19 cellular contexts compared by ENCODE assay signal in the genomic region with DNA sequence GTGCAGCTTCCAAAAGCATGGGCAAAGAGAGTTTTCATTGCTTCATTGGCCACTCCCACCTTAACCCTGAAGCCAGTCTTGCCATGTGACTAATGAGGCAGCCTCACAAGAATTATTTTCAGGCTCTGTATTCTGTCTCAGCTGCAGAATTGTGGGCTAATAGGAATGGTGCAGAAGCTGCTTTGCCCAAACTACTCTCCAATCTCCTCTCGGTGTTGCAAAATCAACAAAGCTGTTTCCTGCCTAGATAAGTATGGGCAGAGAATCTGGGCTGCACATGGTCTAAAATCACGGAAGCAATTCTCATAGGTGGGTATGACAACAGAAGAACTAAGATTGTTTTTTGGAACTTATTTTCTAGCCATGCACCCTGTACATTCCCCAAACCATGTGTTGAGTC. TPM values are rescaled to one million over a fixed set of nuclear protein-coding genes. Genes with fewer than 3 reads are reported as not detected.
A peak's percentile ranks its signal among the peaks of the same experiment; 100 is the strongest.
DNase-seq lines count a peak whose midpoint lies in the region; ATAC-seq and TF ChIP-seq lines count a peak whose summit lies in the region.
"Had no signal": no experiment of that assay in that cellular context is flagged by ENCODE, and none has a peak within 500 bp of the region (broad histone marks: within the 10 kb centered on the region; RNA-seq: fewer than 3 reads in every experiment).

No MANE protein-coding gene starts in this region.

- H3K9me3 ChIP-seq in heart left ventricle = no peaks in the 10 kb centered on the region
- no peaks in the 10 kb centered on the region for H3K9me3 ChIP-seq in aorta (ENCODE audit: control insufficient read depth, low read length)
- H3K9me3 ChIP-seq: adrenal gland, thyroid gland had no signal

- WGBS in heart left ventricle, 4 donors = 30 to 75% (median 48%) methylated on average over 2 of the region's 2 CpGs
- WGBS in aorta, 2 donors = 3 to 12% methylated on average over 2 of the region's 2 CpGs

- H3K4me1 ChIP-seq in heart left ventricle (peaks cover 0 to 10% (median 0%) of the 10 kb centered on the region in 12 donors), aorta (ENCODE audit: control insufficient read depth in 1 of 2, insufficient read depth in 2 of 2, low read length in 2 of 2) (no peaks in the 10 kb centered on the region)
- H3K4me1 ChIP-seq: adrenal gland, thyroid gland had no signal

- DNase-seq in heart left ventricle (no peak), cardiac septum (ENCODE audit: low spot score) (no peak), RPMI8226 (peak; percentile 7), glomerular endothelial cell (ENCODE audit: extremely low read depth, low read depth, low spot score) (peak; percentile 51), aorta (no peak), epidermal melanocyte (ENCODE audit: insufficient read length, low spot score) (no peak)
- DNase-seq in NK-92 treated with Interleukin-12 subunit alpha and Interleukin-12 subunit beta, amount 100 ng/mL, for 24 hours (lab: John Stamatoyannopoulos, UW) = no peak
- DNase-seq: activated CD4-positive, alpha-beta T cell treated with anti-CD3 and anti-CD28 coated beads for 36 hours; dermis blood vessel endothelial cell; DMS79 treated with DMSO at 0.1 percent for 48 hours; islet precursor cell; NCI-H1092 treated with DMSO at 0.1 percent for 48 hours; thyroid gland had no signal

- H3K27ac ChIP-seq in heart left ventricle (no peak overlapping the region), aorta (ENCODE audit: low read depth in 1 of 2, low read length in 2 of 2) (no peak overlapping the region)
- H3K27ac ChIP-seq: adrenal gland, thyroid gland had no signal

- intact Hi-C loops in heart left ventricle (cut with DNase I) = no loop called here
- intact Hi-C loops in cardiac septum (cut with DNase I) = no loop called here
- intact Hi-C loops in aorta (cut with DNase I) = no loop called here

- no peak for TF ChIP-seq POLR2A in heart left ventricle (IDR thresholded peaks at IDR 0.05)

- ATAC-seq in heart left ventricle (peak in 3 of 4 donors; percentile 11 to 82 (median 42)), aorta (ENCODE audit: low FRiP score) (peak; percentile 56), HG02981 (IDR thresholded peaks at IDR 0.05; ENCODE audit: unreplicated experiment) (no peak)
- ATAC-seq: activated CD4-positive, alpha-beta T cell treated with anti-CD3 and anti-CD28 coated beads for 36 hours; Panc1 had no signal

- no peaks in the 10 kb centered on the region for H3K36me3 ChIP-seq in heart left ventricle
- no peaks in the 10 kb centered on the region for H3K36me3 ChIP-seq in aorta (ENCODE audit: control insufficient read depth in 1 of 2, insufficient read depth in 2 of 2, low read length in 1 of 2)
- H3K36me3 ChIP-seq: adrenal gland, thyroid gland had no signal

- H3K27me3 ChIP-seq in heart left ventricle = peaks cover 0 to 5% (median 0%) of the 10 kb centered on the region in 9 donors
- H3K27me3 ChIP-seq in aorta (ENCODE audit: control insufficient read depth in 1 of 2, insufficient read depth in 2 of 2, low read length in 1 of 2) = no peaks in the 10 kb centered on the region
- H3K27me3 ChIP-seq: adrenal gland, thyroid gland had no signal

- H3K4me3 ChIP-seq in heart left ventricle = no peak overlapping the region
- H3K4me3 ChIP-seq in aorta (ENCODE audit: low read length in 2 of 2) = no peak overlapping the region
- H3K4me3 ChIP-seq: adrenal gland, thyroid gland had no signal

- no peak for TF ChIP-seq CTCF in heart left ventricle (IDR thresholded peaks at IDR 0.05)

RNA-seq across cellular contexts. Expression of a gene that starts 31.4 kb away (rescaled TPM):
- not detected for total RNA-seq in heart left ventricle
- not detected for polyA plus RNA-seq in heart left ventricle
- total RNA-seq in cardiac septum = not detected
- total RNA-seq in glomerular endothelial cell = not detected in 2 replicates
- total RNA-seq in aorta = not detected
- not detected for polyA plus RNA-seq in aorta
- total RNA-seq: activated CD4-positive, alpha-beta T cell treated with anti-CD3 and anti-CD28 coated beads for 36 hours; adrenal gland; dermis blood vessel endothelial cell; frontal cortex; progenitor cell of endocrine pancreas; T-helper 1 cell treated with Interleukin-12 subunit alpha and Interleukin-12 subunit beta and Interleukin-4 antibody, amounts not matched to agents 30 ng/mL and 1 ng/mL, for 36 hours; thyroid gland had no signal
- polyA plus RNA-seq: adrenal gland had no signal

Comparison
In these comparisons a context has a peak if more than half of its experiments do, and no peak if none do; other contexts are left out.
1. DNase-seq: peak in RPMI8226 (single experiment) and glomerular endothelial cell (single experiment); none in heart left ventricle (0 of 5), cardiac septum (single experiment), aorta (0 of 2), NK-92 treated with Interleukin-12 subunit alpha and Interleukin-12 subunit beta, amount 100 ng/mL, for 24 hours (single experiment) and epidermal melanocyte (single experiment).